13 cellular contexts compared by ENCODE assay signal in genomic region chr16:8375208-8375607, GRCh38.
DNase-seq lines count a peak whose midpoint lies in the region; ATAC-seq and TF ChIP-seq lines count a peak whose summit lies in the region.
"Had no signal": no experiment of that assay in that cellular context is flagged by ENCODE, and none has a peak within 500 bp of the region (broad histone marks: within the 10 kb centered on the region; RNA-seq: fewer than 3 reads in every experiment).

No MANE protein-coding gene starts in this region.

- no peaks in the 10 kb centered on the region for H3K36me3 Mint-ChIP-seq in MCF 10A (ENCODE audit: insufficient read depth, unreplicated experiment)
- H3K36me3 Mint-ChIP-seq: CD4-positive, CD25-positive, alpha-beta regulatory T cell had no signal

- in situ Hi-C loops in mammary epithelial cell (cut with MboI; ENCODE audit: low sequenced_read_pairs in 2 of 2): no loop called here

- POLR2A ChIA-PET in MCF 10A (lab: Yijun Ruan, JAX): interaction anchor here (0.7 kb wide), 1 partner anchor 65 kb away, joined by 3 read pairs; no protein-coding TSS in a partner anchor

- H3K4me3 ChIP-seq in mammary epithelial cell (replicated peaks in 1 of 3; ENCODE audit: insufficient read depth in 1 of 3, low read depth in 2 of 3, low read length in 3 of 3) (no peak overlapping the region), SJSA1 (no peak overlapping the region)
- H3K4me3 ChIP-seq: BLaER1 treated with 17β-estradiol and CSF1 and Interleukin-3, amounts not matched to agents 10 nM and 100 nM; HAP-1 had no signal

- peaks cover 3% of the 10 kb centered on the region for H3K27me3 Mint-ChIP-seq in MCF 10A (ENCODE audit: insufficient read depth, unreplicated experiment)
- H3K27me3 Mint-ChIP-seq: CD4-positive, CD25-positive, alpha-beta regulatory T cell had no signal

- H3K27ac ChIP-seq in mammary epithelial cell (ENCODE audit: insufficient read depth, low read depth, low read length): no peak overlapping the region
- H3K27ac ChIP-seq in SJSA1: 0 out of 2 replicates have a peak overlapping the region, but pooled peaks have one; percentile 28
- H3K27ac ChIP-seq: BLaER1 treated with 17β-estradiol and CSF1 and Interleukin-3, amounts not matched to agents 10 nM and 100 nM had no signal

- H3K9me3 ChIP-seq in mammary epithelial cell (replicated peaks; ENCODE audit: insufficient read depth, low read length) (peaks cover 2% of the 10 kb centered on the region), SJSA1 (replicated peaks) (peaks cover 3% of the 10 kb centered on the region; the same call in 1 of the 2 replicates)
- H3K9me3 ChIP-seq: HAP-1 had no signal

- H3K4me1 Mint-ChIP-seq in MCF 10A (ENCODE audit: insufficient read depth, unreplicated experiment): peaks cover 18% of the 10 kb centered on the region
- H3K4me1 Mint-ChIP-seq: CD4-positive, CD25-positive, alpha-beta regulatory T cell had no signal

- H3K27ac Mint-ChIP-seq in MCF 10A (ENCODE audit: low read depth, unreplicated experiment): peak overlapping the region; percentile 8
- H3K27ac Mint-ChIP-seq: CD4-positive, CD25-positive, alpha-beta regulatory T cell had no signal

- DNase-seq in DMS53 (lab: John Stamatoyannopoulos, UW): peak; percentile 19
- no peak for DNase-seq in DMS53 treated with DMSO at 0.1 percent for 48 hours (lab: John Stamatoyannopoulos, UW; ENCODE audit: unreplicated experiment)
- peak; percentile 37 for DNase-seq in MCF 10A (ENCODE audit: unreplicated experiment)
- DNase-seq in mammary epithelial cell: no peak
- no peak for DNase-seq in SJSA1 (ENCODE audit: low read depth in 1 of 2, low spot score in 2 of 2)
- DNase-seq in stimulated activated CD8-positive, alpha-beta memory T cell treated with anti-CD3 and anti-CD28 coated beads, Interleukin-4, amount 100 ng/mL, for 48 hours: no peak
- DNase-seq: 8988T; CD4-positive, CD25-positive, alpha-beta regulatory T cell; DND-41; GDM1 had no signal

- CTCF ChIA-PET in MCF 10A (lab: Yijun Ruan, JAX): interaction anchor here (0.6 kb wide), 1 partner anchor 82 kb away, joined by 3 read pairs; no protein-coding TSS in a partner anchor
- CTCF ChIA-PET in mammary epithelial cell (lab: Charles Lee; ENCODE audit: low non-redundant PET): no interaction called here

- BruUV-seq in MCF 10A (replicated peaks; lab: Mats Ljungman, UMichigan) (no TSS peak), mammary epithelial cell (replicated peaks; lab: Mats Ljungman, UMichigan) (no TSS peak)

- no peak overlapping the region for H3K9ac ChIP-seq in mammary epithelial cell (ENCODE audit: insufficient read depth, low read length)
- H3K9ac ChIP-seq: BLaER1 treated with 17β-estradiol and CSF1 and Interleukin-3, amounts not matched to agents 10 nM and 100 nM had no signal

- H3K4me1 ChIP-seq in mammary epithelial cell (ENCODE audit: insufficient read depth, low read length): no peaks in the 10 kb centered on the region
- H3K4me1 ChIP-seq in SJSA1 (replicated peaks): peaks cover 16% of the 10 kb centered on the region
- H3K4me1 ChIP-seq: HAP-1 had no signal

- no peak for TF ChIP-seq CTCF in MCF 10A (IDR thresholded peaks at IDR 0.05; ENCODE audit: unreplicated experiment)
- TF ChIP-seq CTCF in mammary epithelial cell (conservative IDR thresholded peaks at IDR 0.05 in 1 of 2, IDR thresholded peaks at IDR 0.05 in 1 of 2; ENCODE audit: extremely low read depth in 1 of 2, insufficient read depth in 1 of 2, low read depth in 1 of 2, low read length in 2 of 2): no peak

- H3K36me3 ChIP-seq in mammary epithelial cell (ENCODE audit: insufficient read depth, low read length): no peaks in the 10 kb centered on the region
- no peaks in the 10 kb centered on the region for H3K36me3 ChIP-seq in SJSA1
- H3K36me3 ChIP-seq: BLaER1 treated with 17β-estradiol and CSF1 and Interleukin-3, amounts not matched to agents 10 nM and 100 nM; HAP-1 had no signal

- H3K4me3 Mint-ChIP-seq in MCF 10A (ENCODE audit: unreplicated experiment): no peak overlapping the region
- H3K4me3 Mint-ChIP-seq: CD4-positive, CD25-positive, alpha-beta regulatory T cell had no signal

- no peaks in the 10 kb centered on the region for H4K20me1 ChIP-seq in mammary epithelial cell (ENCODE audit: insufficient read depth, low read length)
- H4K20me1 ChIP-seq: BLaER1 treated with 17β-estradiol and CSF1 and Interleukin-3, amounts not matched to agents 10 nM and 100 nM had no signal

- dilution Hi-C loops in mammary epithelial cell (cut with HindIII; ENCODE audit: low sequenced_read_pairs): no loop called here

- 83% methylated on average over 2 of the region's 2 CpGs for WGBS in mammary epithelial cell (ENCODE audit: low coverage, missing lambda C conversion rate)

- no peaks in the 10 kb centered on the region for H3K27me3 ChIP-seq in mammary epithelial cell (ENCODE audit: insufficient read depth, low read length)
- no peaks in the 10 kb centered on the region for H3K27me3 ChIP-seq in SJSA1 (replicated peaks)
- H3K27me3 ChIP-seq: BLaER1 treated with 17β-estradiol and CSF1 and Interleukin-3, amounts not matched to agents 10 nM and 100 nM had no signal

- no peak overlapping the region for H2AFZ ChIP-seq in mammary epithelial cell (ENCODE audit: low read depth, low read length)

- no peaks in the 10 kb centered on the region for H3K79me2 ChIP-seq in mammary epithelial cell (ENCODE audit: insufficient read depth, low read length)

- ATAC-seq in GM21529 (IDR thresholded peaks at IDR 0.05; ENCODE audit: unreplicated experiment): no peak

- H3K4me2 ChIP-seq in mammary epithelial cell (ENCODE audit: insufficient read depth, low read depth, low read length): no peak overlapping the region

- intact Hi-C loops in MCF 10A (cut with micrococcal nuclease) (no loop called here), mammary epithelial cell (cut with micrococcal nuclease) (no loop called here)

- no peaks in the 10 kb centered on the region for H3K9me3 Mint-ChIP-seq in MCF 10A (ENCODE audit: unreplicated experiment)

Comparison
In these comparisons a context has a peak if more than half of its experiments do, and no peak if none do; other contexts are left out.
1. DNase-seq: peak in DMS53 (single experiment) and MCF 10A (single experiment); none in DMS53 treated with DMSO at 0.1 percent for 48 hours (single experiment), mammary epithelial cell (single experiment), SJSA1 (0 of 2) and stimulated activated CD8-positive, alpha-beta memory T cell treated with anti-CD3 and anti-CD28 coated beads, Interleukin-4, amount 100 ng/mL, for 48 hours (single experiment).